In genomic region chr12:123532808-123533649, GRCh38 we compare ENCODE assay signal across 8 cellular contexts. TPM values are rescaled to one million over a fixed set of nuclear protein-coding genes. Genes with fewer than 3 reads are reported as not detected.
DNase-seq lines count a peak whose midpoint lies in the region; TF ChIP-seq lines count a peak whose summit lies in the region.

No MANE protein-coding gene starts in this region.

- 0 out of 2 replicates have a peak, but pooled peaks cover 4% of the 10 kb centered on the region for H3F3A ChIP-seq in PC-9 (ENCODE audit: insufficient read depth, low read depth)

- POLR2A ChIA-PET in PC-9 (lab: Charles Lee; ENCODE audit: unreplicated experiment), result interaction anchor here (0.7 kb wide), 1 partner anchor 14 kb away, joined by 4 read pairs; no protein-coding TSS in a partner anchor

- H3K4me3 ChIP-seq in PC-9 (peak overlapping the region; percentile 87), cardiac fibroblast (replicated peaks in 1 of 2; ENCODE audit: low read depth in 2 of 2, low read length in 2 of 2) (peak overlapping the region; percentile 75 to 79), skeletal muscle tissue (ENCODE audit: low read length in 3 of 3) (peak overlapping the region; percentile 83 to 95 (median 93))

- TF ChIP-seq CTCF in PC-9 (conservative IDR thresholded peaks at IDR 0.05), result no peak
- no peak for TF ChIP-seq CTCF in cardiac fibroblast (IDR thresholded peaks at IDR 0.05; ENCODE audit: low read depth, low read length)

- BruUV-seq in PC-9 (replicated peaks; lab: Mats Ljungman, UMichigan), result no TSS peak

- peaks cover 12% of the 10 kb centered on the region for H3K79me2 ChIP-seq in PC-9 (ENCODE audit: low read depth)

- peak overlapping the region; percentile 80 for H2AFZ ChIP-seq in PC-9

- H3K27ac ChIP-seq in PC-9, result no peak overlapping the region
- H3K27ac ChIP-seq in skeletal muscle tissue (ENCODE audit: low read depth, low read length), result peak overlapping the region; percentile 91

- no peaks in the 10 kb centered on the region for H3K27me3 ChIP-seq in PC-9 (ENCODE audit: insufficient read depth, low read depth)
- H3K27me3 ChIP-seq in skeletal muscle tissue (ENCODE audit: control insufficient read depth in 3 of 3, insufficient read depth in 3 of 3, low read length in 3 of 3), result no peaks in the 10 kb centered on the region

- H3K9me3 ChIP-seq in PC-9 (ENCODE audit: insufficient read depth, low read depth) (no peaks in the 10 kb centered on the region), skeletal muscle tissue (ENCODE audit: control insufficient read depth in 3 of 3, low read length in 3 of 3) (no peaks in the 10 kb centered on the region)

- no peaks in the 10 kb centered on the region for H4K20me1 ChIP-seq in PC-9 (ENCODE audit: insufficient read depth)

- CTCF ChIA-PET in PC-9 (lab: Charles Lee), result interaction anchor here (0.6 kb wide), 1 partner anchor 504 kb away, joined by 14 read pairs; no protein-coding TSS in a partner anchor

- H3K9ac ChIP-seq in skeletal muscle tissue (ENCODE audit: low read depth in 1 of 3, low read length in 3 of 3), result peak overlapping the region; percentile 83 to 89 (median 84)

- no peaks in the 10 kb centered on the region for H3K9me2 ChIP-seq in PC-9 (ENCODE audit: insufficient read depth)

- peak; percentile 44 for DNase-seq in activated CD4-positive, CD25-positive, alpha-beta regulatory T cell treated with anti-CD3 and anti-CD28 coated beads, Interleukin-2, amount 50 U/mL, for 72 hours
- no peak for DNase-seq in activated CD4-positive, CD25-positive, alpha-beta regulatory T cell (lab: John Stamatoyannopoulos, UW)
- peak in 1 of 2 experiments; percentile 37 for DNase-seq in PC-9
- peak; percentile 44 to 45 for DNase-seq in cardiac fibroblast (ENCODE audit: low read depth in 2 of 2)
- DNase-seq in iPS-NIHi7 (ENCODE audit: extremely low spot score), result peak; percentile 60
- DNase-seq in GF-D8 (lab: John Stamatoyannopoulos, UW), result no peak
- no peak for DNase-seq in epidermal melanocyte (ENCODE audit: insufficient read length, low spot score)

- peaks cover 11% of the 10 kb centered on the region; the same call in 1 of the 2 replicates for H3K4me1 ChIP-seq in PC-9 (replicated peaks; ENCODE audit: insufficient read depth)
- H3K4me1 ChIP-seq in skeletal muscle tissue (ENCODE audit: control insufficient read depth in 3 of 3, insufficient read depth in 3 of 3, low read length in 3 of 3), result peaks cover 27 to 36% (median 33%) of the 10 kb centered on the region in 3 donors

- no peaks in the 10 kb centered on the region for H3K36me3 ChIP-seq in PC-9 (ENCODE audit: low read depth)
- peaks cover 0 to 6% (median 4%) of the 10 kb centered on the region in 3 donors for H3K36me3 ChIP-seq in skeletal muscle tissue (ENCODE audit: control insufficient read depth in 3 of 3, insufficient read depth in 3 of 3, low read length in 3 of 3)

- intact Hi-C loops in PC-9 (cut with micrococcal nuclease; ENCODE audit: unreplicated experiment), result loop anchor here (5.0 to 10.0 kb wide), 3 partner anchors 49 to 148 kb away; partner anchors contain the start of genes KMT5A and TMED2

- peak overlapping the region; percentile 85 for H3K4me2 ChIP-seq in PC-9

RNA-seq across cellular contexts. Expression of gene RILPL1, which starts 0.5 kb away (rescaled TPM):
- total RNA-seq in PC-9 (2021) (11.5 and 15.3 TPM in 2 replicates), skeletal muscle tissue (5.2 TPM)

RNA-seq across cellular contexts. Expression of gene TMED2, which starts 51.3 kb away (rescaled TPM):
- 179 and 192 TPM in 2 replicates for total RNA-seq in PC-9 (2021)
- total RNA-seq in skeletal muscle tissue, result 224 TPM

Comparison
In these comparisons a context has a peak if more than half of its experiments do, and no peak if none do; other contexts are left out.
1. DNase-seq: peak in activated CD4-positive, CD25-positive, alpha-beta regulatory T cell treated with anti-CD3 and anti-CD28 coated beads, Interleukin-2, amount 50 U/mL, for 72 hours (single experiment), cardiac fibroblast (2 of 2) and iPS-NIHi7 (single experiment); none in activated CD4-positive, CD25-positive, alpha-beta regulatory T cell (0 of 4), GF-D8 (single experiment) and epidermal melanocyte (single experiment).
2. Peak in every context shown above with its lines, with median percentiles within 50 percentile points of each other: H3K4me3 ChIP-seq.